ENCODE assay signal across 14 cellular contexts in genomic region chr1:165445388-165445787, GRCh38. TPM values are rescaled to one million over a fixed set of nuclear protein-coding genes. Genes with fewer than 3 reads are reported as not detected.
DNase-seq lines count a peak whose midpoint lies in the region; ATAC-seq and TF ChIP-seq lines count a peak whose summit lies in the region.
"Had no signal": no experiment of that assay in that cellular context is flagged by ENCODE, and none has a peak within 500 bp of the region (broad histone marks: within the 10 kb centered on the region; RNA-seq: fewer than 3 reads in every experiment).

No MANE protein-coding gene starts in this region.

- H3K27me3 ChIP-seq in HUES48 (ENCODE audit: control insufficient read depth, insufficient read depth, low read length) = peaks cover 92% of the 10 kb centered on the region
- H3K27me3 ChIP-seq in WERI-Rb-1 (ENCODE audit: insufficient read depth, low read depth, severe bottlenecking) = no peaks in the 10 kb centered on the region
- no peaks in the 10 kb centered on the region for H3K27me3 ChIP-seq in skeletal muscle tissue (ENCODE audit: control insufficient read depth in 3 of 3, insufficient read depth in 3 of 3, low read length in 3 of 3)
- H3K27me3 ChIP-seq: ovary had no signal

- H3K9ac ChIP-seq in HUES48 (ENCODE audit: low read depth, low read length) = no peak overlapping the region
- peak overlapping the region; percentile 27 to 80 (median 72) for H3K9ac ChIP-seq in skeletal muscle tissue (ENCODE audit: low read depth in 1 of 3, low read length in 3 of 3)

- no peak for TF ChIP-seq CTCF in WERI-Rb-1 (IDR thresholded peaks at IDR 0.05; ENCODE audit: low read depth, low read length)

- H3K9me3 ChIP-seq in HUES48 (ENCODE audit: control insufficient read depth, insufficient read depth, low read length) (no peaks in the 10 kb centered on the region), WERI-Rb-1 (ENCODE audit: severe bottlenecking) (no peaks in the 10 kb centered on the region), skeletal muscle tissue (ENCODE audit: control insufficient read depth in 3 of 3, low read length in 3 of 3) (no peaks in the 10 kb centered on the region)
- H3K9me3 ChIP-seq: MG63, ovary, spleen had no signal

- H3K4me1 ChIP-seq in HUES48 (ENCODE audit: control insufficient read depth, insufficient read depth, low read length) (peaks cover 22% of the 10 kb centered on the region), skeletal muscle tissue (ENCODE audit: control insufficient read depth in 3 of 3, insufficient read depth in 3 of 3, low read length in 3 of 3) (peaks cover 10 to 27% (median 24%) of the 10 kb centered on the region in 3 donors)

- H3K27ac ChIP-seq in HUES48 (ENCODE audit: low read depth, low read length) = no peak overlapping the region
- peak overlapping the region; percentile 91 for H3K27ac ChIP-seq in WERI-Rb-1
- H3K27ac ChIP-seq in skeletal muscle tissue (ENCODE audit: low read depth, low read length) = peak overlapping the region; percentile 73
- H3K27ac ChIP-seq: ovary, spleen had no signal

- ATAC-seq in GM21515 (IDR thresholded peaks at IDR 0.05; ENCODE audit: unreplicated experiment) (no peak), HG03521 (IDR thresholded peaks at IDR 0.05; ENCODE audit: unreplicated experiment) (no peak)

- H3K36me3 ChIP-seq in HUES48 (ENCODE audit: control insufficient read depth, insufficient read depth, low read length) (no peaks in the 10 kb centered on the region), WERI-Rb-1 (peaks cover 40% of the 10 kb centered on the region), skeletal muscle tissue (ENCODE audit: control insufficient read depth in 3 of 3, insufficient read depth in 3 of 3, low read length in 3 of 3) (no peaks in the 10 kb centered on the region)
- H3K36me3 ChIP-seq: MG63, ovary, spleen had no signal

- no peak for DNase-seq in WERI-Rb-1
- no peak for DNase-seq in stimulated activated CD4-positive, alpha-beta T cell treated with anti-CD3 and anti-CD28 coated beads, Interleukin-15, amount 100 ng/mL, for 24 hours
- DNase-seq: SHP77 treated with DMSO at 0.1 percent for 48 hours; spleen; stimulated activated naive CD4-positive, alpha-beta T cell treated with Interleukin-2 at 50 U/mL for 16 hours had no signal

- H3K4me3 ChIP-seq in HUES48 (ENCODE audit: low read depth, low read length) (peak overlapping the region; percentile 42; the same call in 1 of the 2 replicates), WERI-Rb-1 (ENCODE audit: low read depth, low read length) (peak overlapping the region; percentile 98), iPS-11a (ENCODE audit: low read depth, low read length) (peak overlapping the region; percentile 1), skeletal muscle tissue (ENCODE audit: low read length in 3 of 3) (peak overlapping the region; percentile 26 to 78 (median 61))
- H3K4me3 ChIP-seq: ovary had no signal

RNA-seq across cellular contexts. Expression of gene RXRG, which starts 0.5 kb away (rescaled TPM):
- total RNA-seq in skeletal muscle tissue = 39.1 TPM
- total RNA-seq: activated T-cell treated with anti-CD3 and anti-CD28 coated beads, Interleukin-2, amount 50 U/mL, for 72 hours; HT1080 had no signal

Comparison
In these comparisons a context has a peak if more than half of its experiments do, and no peak if none do; other contexts are left out.
1. H3K4me3 ChIP-seq: peak in every context shown above with its lines; median percentile 98 in WERI-Rb-1; 61 in skeletal muscle tissue; 42 in HUES48; 1 in iPS-11a.